In genomic region chr21:43775190-43775589, GRCh38 we compare ENCODE assay signal across 9 cellular contexts. TPM values are rescaled to one million over a fixed set of nuclear protein-coding genes. Genes with fewer than 3 reads are reported as not detected.
DNase-seq lines count a peak whose midpoint lies in the region; ATAC-seq and TF ChIP-seq lines count a peak whose summit lies in the region.
"Had no signal": no experiment of that assay in that cellular context is flagged by ENCODE, and none has a peak within 500 bp of the region (broad histone marks: within the 10 kb centered on the region; RNA-seq: fewer than 3 reads in every experiment).

No MANE protein-coding gene starts in this region.

- peak overlapping the region; percentile 65 to 75 for H3K9ac ChIP-seq in duodenal mucosa (ENCODE audit: low read depth in 1 of 2, low read length in 2 of 2)

- peak overlapping the region; percentile 53 to 82 for H3K27ac Mint-ChIP-seq in natural killer cell

- peaks cover 7 to 20% of the 10 kb centered on the region in 2 donors for H3K4me1 ChIP-seq in duodenal mucosa (ENCODE audit: control insufficient read depth in 1 of 2, insufficient read depth in 2 of 2, low read length in 2 of 2)

- H3K36me3 Mint-ChIP-seq in natural killer cell = no peaks in the 10 kb centered on the region

- intact Hi-C loops in natural killer cell (cut with micrococcal nuclease) = no loop called here

- peak overlapping the region; percentile 89 for H3K4me3 Mint-ChIP-seq in natural killer cell

- no peaks in the 10 kb centered on the region for H3K27me3 Mint-ChIP-seq in natural killer cell (ENCODE audit: low read depth in 2 of 2)

- H3K36me3 ChIP-seq in duodenal mucosa (ENCODE audit: control insufficient read depth in 1 of 2, insufficient read depth in 2 of 2, low read length in 2 of 2) = peaks cover 7 to 15% of the 10 kb centered on the region in 2 donors

- no peak overlapping the region for H3K27ac ChIP-seq in duodenal mucosa (ENCODE audit: low read depth, low read length)

- no peak for TF ChIP-seq CTCF in AG09309 (IDR thresholded peaks at IDR 0.05; ENCODE audit: control insufficient read depth, insufficient read depth, low read depth, low read length, missing control alignments)
- no peak for TF ChIP-seq CTCF in LNCaP clone FGC (IDR thresholded peaks at IDR 0.05; ENCODE audit: control insufficient read depth, extremely low read depth, insufficient read depth)
- TF ChIP-seq CTCF in natural killer cell (IDR thresholded peaks at IDR 0.05) = no peak

- H3K4me1 Mint-ChIP-seq in natural killer cell = peaks cover 30 to 43% of the 10 kb centered on the region in 2 donors

- ATAC-seq in natural killer cell (no peak), HG03460 (IDR thresholded peaks at IDR 0.05; ENCODE audit: unreplicated experiment) (no peak)

- no peaks in the 10 kb centered on the region for H3K9me3 ChIP-seq in duodenal mucosa (ENCODE audit: control insufficient read depth in 1 of 2, low read length in 2 of 2)

- no peaks in the 10 kb centered on the region for H3K9me3 Mint-ChIP-seq in natural killer cell

- DNase-seq in AG09309 (ENCODE audit: low read depth) = no peak
- no peak for DNase-seq in LNCaP clone FGC (ENCODE audit: low read depth)
- DNase-seq in natural killer cell = no peak
- DNase-seq in NCI-H524 (lab: John Stamatoyannopoulos, UW) = no peak
- DNase-seq in NCI-H446 (lab: John Stamatoyannopoulos, UW) = no peak
- no peak for DNase-seq in GM19240 (ENCODE audit: insufficient read length, low spot score)
- DNase-seq: effector CD8-positive, alpha-beta T cell had no signal

- no peaks in the 10 kb centered on the region for H3K27me3 ChIP-seq in duodenal mucosa (ENCODE audit: control insufficient read depth in 1 of 2, insufficient read depth in 2 of 2, low read length in 2 of 2)

- H3K4me3 ChIP-seq in AG09309 (ENCODE audit: control insufficient read depth, low read depth, low read length) (peak overlapping the region; percentile 75), LNCaP clone FGC (ENCODE audit: low read depth, low read length) (peak overlapping the region; percentile 85), duodenal mucosa (ENCODE audit: low read depth in 1 of 2, low read length in 2 of 2) (peak overlapping the region; percentile 81 to 86)

RNA-seq across cellular contexts. Expression of gene CSTB, which starts 0.9 kb away (rescaled TPM):
- total RNA-seq in natural killer cell = 10 to 100 TPM; 18.5 to 23.1 (median 22.7) TPM

RNA-seq across cellular contexts. Expression of gene RRP1, which starts 14.2 kb away (rescaled TPM):
- 10 to 100 TPM; 15.7 to 24.6 (median 23.7) TPM for total RNA-seq in natural killer cell

RNA-seq across cellular contexts. Expression of gene PDXK, which starts 56.3 kb away (rescaled TPM):
- total RNA-seq in natural killer cell = 10 to 100 TPM; 73.8 to 77.0 (median 74.6) TPM
